ENCODE assay signal across 9 cellular contexts in the genomic region with DNA sequence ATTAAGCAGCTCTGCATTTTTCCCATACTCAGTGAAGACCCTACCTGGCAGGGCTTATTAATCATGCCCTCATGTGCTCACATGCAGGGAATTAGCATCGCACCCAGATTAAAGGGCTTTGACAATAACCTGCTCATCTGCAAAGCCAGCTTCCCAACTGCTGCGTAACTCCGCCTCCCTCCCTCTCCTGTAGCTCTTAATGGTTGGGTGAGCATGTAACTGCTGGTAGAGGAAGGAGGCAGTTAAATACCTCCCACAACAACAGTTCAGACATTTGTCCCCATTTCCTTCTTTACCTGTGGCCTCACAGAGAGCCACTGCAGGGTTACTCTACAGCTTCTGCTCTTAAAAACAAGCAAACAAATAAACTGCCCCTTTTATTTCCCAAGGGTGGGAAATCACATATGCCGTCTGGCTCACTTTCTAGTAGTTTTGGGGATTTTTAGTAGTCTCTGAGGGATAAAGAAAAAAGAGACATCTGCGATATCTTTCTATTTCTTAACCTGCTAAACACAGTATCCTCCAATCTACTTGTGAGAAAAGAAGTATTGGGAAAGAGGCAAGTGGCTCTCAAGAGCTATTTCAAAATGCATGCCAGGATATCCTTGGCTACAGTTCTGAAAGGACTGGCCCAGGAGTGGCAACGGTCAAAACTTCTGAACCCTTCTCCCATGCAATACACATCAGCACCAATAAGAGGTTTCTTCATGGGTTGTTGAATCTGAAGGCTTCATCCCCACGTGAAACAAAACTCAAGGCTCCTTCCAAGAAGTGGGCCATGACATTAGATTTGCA.
DNase-seq lines count a peak whose midpoint lies in the region; ATAC-seq, FAIRE-seq and TF ChIP-seq lines count a peak whose summit lies in the region.
"Had no signal": no experiment of that assay in that cellular context is flagged by ENCODE, and none has a peak within 500 bp of the region (broad histone marks: within the 10 kb centered on the region; RNA-seq: fewer than 3 reads in every experiment).

No MANE protein-coding gene starts in this region.

- TF ChIP-seq CTCF in GM13976 (IDR thresholded peaks at IDR 0.05; ENCODE audit: borderline replicate concordance, control extremely low read depth, extremely low read depth, insufficient read depth, missing control alignments) (no peak), HFFc6 (IDR thresholded peaks at IDR 0.05) (no peak), foreskin keratinocyte (conservative IDR thresholded peaks at IDR 0.05) (no peak)

- peaks cover 33% of the 10 kb centered on the region; the same call in 1 of the 2 replicates for H3K4me1 Mint-ChIP-seq in HFFc6 (ENCODE audit: low read depth)

- no peak overlapping the region for H3K27ac Mint-ChIP-seq in HFFc6

- no peak overlapping the region for H3K27ac ChIP-seq in foreskin keratinocyte

- H3K9me3 Mint-ChIP-seq in HFFc6: no peaks in the 10 kb centered on the region

- in situ Hi-C loops in GM13976 (cut with MboI; ENCODE audit: low sequenced_read_pairs, unreplicated experiment): no loop called here

- H3K4me1 ChIP-seq in foreskin keratinocyte: no peaks in the 10 kb centered on the region

- no peak overlapping the region for H3K4me3 Mint-ChIP-seq in HFFc6

- H3K36me3 Mint-ChIP-seq in HFFc6 (ENCODE audit: low read depth): no peaks in the 10 kb centered on the region

- H3K27me3 Mint-ChIP-seq in HFFc6 (ENCODE audit: insufficient read depth): peaks cover 12% of the 10 kb centered on the region

- no peak for FAIRE-seq in urothelium cell line (lab: Jason Lieb, UNC)
- FAIRE-seq: G401.6 had no signal

- peak; percentile 85 for ATAC-seq in GM21723 (IDR thresholded peaks at IDR 0.05; ENCODE audit: unreplicated experiment)
- no peak for ATAC-seq in foreskin keratinocyte

- H3K27me3 ChIP-seq in foreskin keratinocyte: peaks cover 4% of the 10 kb centered on the region

- DNase-seq in GM13976 (ENCODE audit: low spot score) (peak; percentile 38), NCI-H2227 (lab: John Stamatoyannopoulos, UW; ENCODE audit: unreplicated experiment) (peak; percentile 42), kidney tubule cell (ENCODE audit: low spot score) (peak; percentile 68), urothelium cell line (ENCODE audit: low spot score) (no peak), HFFc6 (no peak), foreskin keratinocyte (no peak)
- no peak for DNase-seq in activated CD4-positive, alpha-beta T cell treated with anti-CD3 and anti-CD28 coated beads for 1 hour

Comparison
In these comparisons a context has a peak if more than half of its experiments do, and no peak if none do; other contexts are left out.
1. DNase-seq: peak in GM13976 (single experiment), NCI-H2227 (single experiment) and kidney tubule cell (single experiment); none in urothelium cell line (single experiment), HFFc6 (single experiment), foreskin keratinocyte (0 of 2) and activated CD4-positive, alpha-beta T cell treated with anti-CD3 and anti-CD28 coated beads for 1 hour (single experiment).